In genomic region chr15:56732881-56733130, GRCh38 we compare ENCODE assay signal across 8 cellular contexts. TPM values are rescaled to one million over a fixed set of nuclear protein-coding genes. Genes with fewer than 3 reads are reported as not detected.
DNase-seq lines count a peak whose midpoint lies in the region; ATAC-seq and TF ChIP-seq lines count a peak whose summit lies in the region.

No MANE protein-coding gene starts in this region.

- H3K9ac ChIP-seq in Karpas-422 (ENCODE audit: low read length), result peak overlapping the region; percentile 85

- H3K4me3 Mint-ChIP-seq in naive B cell, result peak overlapping the region; percentile 90 to 98 (median 96)

- peaks cover 44% of the 10 kb centered on the region for H3K4me1 ChIP-seq in Karpas-422 (ENCODE audit: low read length)

- no peaks in the 10 kb centered on the region for H3K27me3 Mint-ChIP-seq in naive B cell

- peak overlapping the region; percentile 74 for H3K27ac ChIP-seq in Karpas-422 (ENCODE audit: low read length)

- peaks cover 11 to 36% (median 31%) of the 10 kb centered on the region in 3 donors for H3K4me1 Mint-ChIP-seq in naive B cell

- TF ChIP-seq CTCF in GM06990 (IDR thresholded peaks at IDR 0.05; ENCODE audit: insufficient read depth, low read length, poor library complexity, severe bottlenecking) (no peak), choroid plexus epithelial cell (conservative IDR thresholded peaks at IDR 0.05; ENCODE audit: low read depth, low read length) (no peak)

- peak overlapping the region; percentile 92 to 97 (median 95) for H3K27ac Mint-ChIP-seq in naive B cell

- peak overlapping the region; percentile 95 for H3K4me2 ChIP-seq in Karpas-422 (ENCODE audit: low read depth, low read length, poor library complexity, severe bottlenecking)

- H3K36me3 Mint-ChIP-seq in naive B cell, result peaks cover 0 to 6% of the 10 kb centered on the region in 2 donors

- ATAC-seq in naive B cell (ENCODE audit: low read depth in 2 of 2) (no peak), GM18498 (IDR thresholded peaks at IDR 0.05; ENCODE audit: unreplicated experiment) (no peak), GM18861 (IDR thresholded peaks at IDR 0.05; ENCODE audit: unreplicated experiment) (no peak)

- H3K27me3 ChIP-seq in GM06990 (replicated peaks; ENCODE audit: control insufficient read depth, insufficient read depth, low read length) (no peaks in the 10 kb centered on the region), Karpas-422 (ENCODE audit: low read length) (no peaks in the 10 kb centered on the region)

- no peaks in the 10 kb centered on the region; the same call in 1 of the 2 replicates for H3K36me3 ChIP-seq in GM06990 (ENCODE audit: control insufficient read depth, insufficient read depth, low read length)
- peaks cover 29% of the 10 kb centered on the region for H3K36me3 ChIP-seq in Karpas-422 (ENCODE audit: insufficient read depth, low read length)

- H3K4me3 ChIP-seq in GM06990 (replicated peaks; ENCODE audit: low read depth, low read length) (peak overlapping the region; percentile 88), Karpas-422 (ENCODE audit: low read length) (peak overlapping the region; percentile 78), choroid plexus epithelial cell (ENCODE audit: low read depth, low read length) (peak overlapping the region; percentile 71)

- no peak overlapping the region for H2AFZ ChIP-seq in Karpas-422 (ENCODE audit: low read length)

- DNase-seq in GM06990 (ENCODE audit: extremely low read depth, insufficient read length) (no peak), Karpas-422 (no peak), choroid plexus epithelial cell (ENCODE audit: low read depth) (no peak), naive B cell (no peak), SKM-1 (lab: John Stamatoyannopoulos, UW; ENCODE audit: unreplicated experiment) (no peak), epidermal melanocyte (ENCODE audit: insufficient read length, low spot score) (no peak)

- H3K9me3 Mint-ChIP-seq in naive B cell, result peaks cover 0 to 13% (median 0%) of the 10 kb centered on the region in 7 donors

- no peaks in the 10 kb centered on the region for H3K9me3 ChIP-seq in Karpas-422 (ENCODE audit: low read length)

- no peaks in the 10 kb centered on the region for H4K20me1 ChIP-seq in Karpas-422 (ENCODE audit: insufficient read depth, low read depth, low read length)

- H3K79me2 ChIP-seq in Karpas-422 (ENCODE audit: low read length), result peaks cover 52% of the 10 kb centered on the region

- no peaks in the 10 kb centered on the region for H3K9me2 ChIP-seq in Karpas-422 (replicated peaks; ENCODE audit: insufficient read depth, low read length)

RNA-seq across cellular contexts. Expression of gene ZNF280D, which starts 0.5 kb away (rescaled TPM):
- 12.0 and 48.0 TPM in 2 replicates for total RNA-seq in Karpas-422 (2014; rRNA removed; shearing (Covaris generic); ENCODE audit: low replicate concordance)
- 10 to 100 TPM; 14.5 to 19.6 (median 18.0) TPM for polyA plus RNA-seq in naive B cell (ENCODE audit: low read depth in 6 of 6)
